In the genomic region with DNA sequence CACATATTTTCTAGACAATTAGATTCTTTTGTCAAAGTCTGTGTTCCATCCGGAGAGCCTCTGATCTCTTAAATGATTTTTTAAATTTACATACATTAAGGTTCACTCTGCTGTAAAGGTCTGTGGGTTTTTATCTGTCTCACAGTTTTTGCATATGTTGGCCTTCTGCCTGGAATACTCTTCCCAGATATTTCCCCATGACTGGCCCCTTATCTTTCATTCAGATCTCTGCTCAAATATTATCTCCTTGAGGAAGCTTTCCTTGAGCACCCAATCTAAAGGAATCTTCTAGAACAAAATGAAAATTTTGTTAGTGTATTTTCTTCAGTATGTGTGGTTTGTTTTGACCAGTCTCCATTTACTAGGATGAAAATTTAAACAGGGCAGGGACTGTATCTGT, we compare ENCODE assay signal across 20 cellular contexts.
"Had no signal": no experiment of that assay in that cellular context is flagged by ENCODE, and none has a peak within 500 bp of the region (broad histone marks: within the 10 kb centered on the region; RNA-seq: fewer than 3 reads in every experiment).

No MANE protein-coding gene starts in this region.

- H3K4me3 Mint-ChIP-seq: activated naive CD4-positive, alpha-beta T cell treated with anti-CD3 and anti-CD28 coated beads, Interleukin-2, amount 50 U/mL, for 24 hours; memory B cell; nephron had no signal

- H3K4me3 ChIP-seq: heart left ventricle, psoas muscle, right lobe of liver, transverse colon had no signal

- H3K9me3 ChIP-seq: psoas muscle, right lobe of liver, transverse colon had no signal

- H3K27me3 Mint-ChIP-seq: activated naive CD4-positive, alpha-beta T cell treated with anti-CD3 and anti-CD28 coated beads, Interleukin-2, amount 50 U/mL, for 24 hours; memory B cell had no signal

- FAIRE-seq: colon, frontal cortex, TTC549 had no signal

- H3K9me3 Mint-ChIP-seq: activated naive CD4-positive, alpha-beta T cell treated with anti-CD3 and anti-CD28 coated beads, Interleukin-2, amount 50 U/mL, for 24 hours had no signal

- H3K4me1 ChIP-seq: heart left ventricle, transverse colon had no signal

- H3K27ac ChIP-seq: heart left ventricle, psoas muscle, right lobe of liver, transverse colon had no signal

- H3K4me1 Mint-ChIP-seq: nephron had no signal

- ATAC-seq: heart left ventricle, left lobe of liver, psoas muscle, right lobe of liver had no signal

- DNase-seq: activated CD4-positive, alpha-beta T cell treated with anti-CD3 and anti-CD28 coated beads, Interleukin-2, amount 50 U/mL, for 1 hour; activated CD4-positive, CD25-positive, alpha-beta regulatory T cell; activated T-cell treated with anti-CD3 and anti-CD28 coated beads for 4 hours; anterior cingulate cortex; heart left ventricle; islet precursor cell; occipital lobe; psoas muscle; right lobe of liver; stimulated activated naive CD4-positive, alpha-beta T cell; substantia nigra; T-helper 2 cell; transverse colon had no signal

- H3K27ac Mint-ChIP-seq: activated naive CD4-positive, alpha-beta T cell treated with anti-CD3 and anti-CD28 coated beads, Interleukin-2, amount 50 U/mL, for 24 hours; memory B cell; nephron had no signal

- H3K27me3 ChIP-seq: heart left ventricle, right lobe of liver, transverse colon had no signal
